ENCODE assay signal across 1 cellular context in genomic region chr2:193072647-193073046, GRCh38.
TF ChIP-seq lines count a peak whose summit lies in the region.

No MANE protein-coding gene starts in this region.

TF ChIP-seq in WTC11, 78 proteins besides CTCF, POLR2A, EP300 and RAD21 (continued from another document):
- TF ChIP-seq STAT6 (CRISPR knock-in tag; conservative IDR thresholded peaks at IDR 0.05; ENCODE audit: low read depth) (no peak), ZNF416 (CRISPR knock-in tag; IDR thresholded peaks at IDR 0.05) (no peak), ATF1 (CRISPR knock-in tag; IDR thresholded peaks at IDR 0.05) (no peak), GABPB1 (CRISPR knock-in tag; IDR thresholded peaks at IDR 0.05) (no peak), TEAD4 (CRISPR knock-in tag; IDR thresholded peaks at IDR 0.05) (no peak), AFF4 (CRISPR knock-in tag; IDR thresholded peaks at IDR 0.05; ENCODE audit: borderline replicate concordance) (no peak), FOXP4 (CRISPR knock-in tag; IDR thresholded peaks at IDR 0.05) (no peak), ESRRA (CRISPR knock-in tag; IDR thresholded peaks at IDR 0.05; ENCODE audit: borderline replicate concordance) (no peak), RORB (CRISPR knock-in tag; IDR thresholded peaks at IDR 0.05) (no peak), FOXJ3 (CRISPR knock-in tag; IDR thresholded peaks at IDR 0.05; ENCODE audit: borderline replicate concordance) (no peak), JUN (CRISPR knock-in tag; IDR thresholded peaks at IDR 0.05) (no peak), NR2C2 (CRISPR knock-in tag; IDR thresholded peaks at IDR 0.05) (no peak)
